In genomic region chr18:69484699-69485396, GRCh38 we compare ENCODE assay signal across 13 cellular contexts.
DNase-seq lines count a peak whose midpoint lies in the region; ATAC-seq and TF ChIP-seq lines count a peak whose summit lies in the region.
"Had no signal": no experiment of that assay in that cellular context is flagged by ENCODE, and none has a peak within 500 bp of the region (broad histone marks: within the 10 kb centered on the region; RNA-seq: fewer than 3 reads in every experiment).

No MANE protein-coding gene starts in this region.

- WGBS in endodermal cell (ENCODE audit: insufficient coverage in 1 of 2, insufficient read length in 1 of 2), 2 experiments = 60 to 82% methylated on average over 4 to 5 of the region's 6 CpGs

- no peaks in the 10 kb centered on the region for H3K36me3 ChIP-seq in MM.1S (replicated peaks; ENCODE audit: insufficient read depth, low read length)
- H3K36me3 ChIP-seq in endodermal cell (ENCODE audit: control insufficient read depth, insufficient read depth, low read length) = no peaks in the 10 kb centered on the region

- TF ChIP-seq CTCF in MM.1S (IDR thresholded peaks at IDR 0.05; ENCODE audit: low read length) (peak; percentile 29), endodermal cell (conservative IDR thresholded peaks at IDR 0.05) (peak; percentile 61)

- intact Hi-C loops in head of caudate nucleus (cut with DNase I) = no loop called here

- H2AFZ ChIP-seq in MM.1S (ENCODE audit: low read length) = no peak overlapping the region

- H3K27me3 Mint-ChIP-seq in endodermal cell (ENCODE audit: insufficient read depth) = no peaks in the 10 kb centered on the region

- no peak overlapping the region for H3K4me2 ChIP-seq in MM.1S (ENCODE audit: low read depth, low read length)

- no peaks in the 10 kb centered on the region for H3K27me3 ChIP-seq in MM.1S (replicated peaks; ENCODE audit: insufficient read depth, low read length)
- H3K27me3 ChIP-seq in endodermal cell (ENCODE audit: control insufficient read depth, insufficient read depth, low read length, poor library complexity, severe bottlenecking) = no peaks in the 10 kb centered on the region

- no peaks in the 10 kb centered on the region for H3K9me2 ChIP-seq in MM.1S (replicated peaks; ENCODE audit: insufficient read depth, low read length)

- H3K4me1 ChIP-seq in MM.1S (ENCODE audit: low read length) (no peaks in the 10 kb centered on the region), endodermal cell (ENCODE audit: control insufficient read depth, insufficient read depth, low read length) (no peaks in the 10 kb centered on the region)

- H3K9ac ChIP-seq in MM.1S (ENCODE audit: low read length) (no peak overlapping the region), endodermal cell (ENCODE audit: extremely low read depth, low read length, poor library complexity, severe bottlenecking) (no peak overlapping the region)

- no peaks in the 10 kb centered on the region for H3K9me3 Mint-ChIP-seq in endodermal cell

- no peak overlapping the region for H3K4me3 ChIP-seq in MM.1S (ENCODE audit: low read length)
- H3K4me3 ChIP-seq in endodermal cell (ENCODE audit: low read length) = no peak overlapping the region

- H3F3A ChIP-seq in MM.1S (ENCODE audit: insufficient read depth, low read length) = no peaks in the 10 kb centered on the region

- no peak overlapping the region for H3K27ac Mint-ChIP-seq in endodermal cell

- H3K27ac ChIP-seq in MM.1S (ENCODE audit: low read length) = no peak overlapping the region
- no peak overlapping the region for H3K27ac ChIP-seq in endodermal cell (ENCODE audit: low read depth, low read length)

- no peaks in the 10 kb centered on the region for H3K79me2 ChIP-seq in MM.1S (ENCODE audit: low read length)

- DNase-seq in ELR (ENCODE audit: low read depth) = peak; percentile 39
- no peak for DNase-seq in MM.1S
- DNase-seq in endodermal cell = no peak
- peak; percentile 17 to 89 for DNase-seq in lung microvascular endothelial cell (ENCODE audit: low read depth in 2 of 2)
- no peak for DNase-seq in head of caudate nucleus
- DNase-seq: activated CD4-positive, alpha-beta T cell treated with anti-CD3 and anti-CD28 coated beads for 1 hour; NCI-H1105; NCI-H69; occipital lobe; stimulated activated naive CD4-positive, alpha-beta T cell treated with Interleukin-2 at 50 U/mL for 16 hours had no signal

- no peaks in the 10 kb centered on the region for H3K36me3 Mint-ChIP-seq in endodermal cell (ENCODE audit: low read depth)

- H3K4me1 Mint-ChIP-seq in endodermal cell = no peaks in the 10 kb centered on the region

- H3K9me3 ChIP-seq in MM.1S (replicated peaks; ENCODE audit: insufficient read depth, low read length) (no peaks in the 10 kb centered on the region), endodermal cell (ENCODE audit: control insufficient read depth, low read length) (no peaks in the 10 kb centered on the region)

- H3K4me3 Mint-ChIP-seq in endodermal cell = no peak overlapping the region

- ATAC-seq in HG03108 (IDR thresholded peaks at IDR 0.05; ENCODE audit: unreplicated experiment) (no peak), GM21786 (IDR thresholded peaks at IDR 0.05; ENCODE audit: unreplicated experiment) (no peak), GM18861 (IDR thresholded peaks at IDR 0.05; ENCODE audit: unreplicated experiment) (no peak)

- no peaks in the 10 kb centered on the region for H4K20me1 ChIP-seq in MM.1S (ENCODE audit: insufficient read depth, low read length)

Comparison
In these comparisons a context has a peak if more than half of its experiments do, and no peak if none do; other contexts are left out.
1. DNase-seq: peak in ELR (single experiment) and lung microvascular endothelial cell (2 of 2); none in MM.1S (single experiment), endodermal cell (single experiment) and head of caudate nucleus (0 of 42).